Comparison of ENCODE assay signal across 7 cellular contexts in genomic region chr9:22469928-22470544, GRCh38. TPM values are rescaled to one million over a fixed set of nuclear protein-coding genes. Genes with fewer than 3 reads are reported as not detected.
DNase-seq lines count a peak whose midpoint lies in the region; ATAC-seq and TF ChIP-seq lines count a peak whose summit lies in the region.

No MANE protein-coding gene starts in this region.

- no peak overlapping the region for H3K4me2 ChIP-seq in Karpas-422 (ENCODE audit: low read depth, low read length, poor library complexity, severe bottlenecking)

- no peaks in the 10 kb centered on the region for H3K9me2 ChIP-seq in Karpas-422 (replicated peaks; ENCODE audit: insufficient read depth, low read length)

- no peaks in the 10 kb centered on the region for H3K36me3 ChIP-seq in Karpas-422 (ENCODE audit: insufficient read depth, low read length)

- H3K9ac ChIP-seq in Karpas-422 (ENCODE audit: low read length): no peak overlapping the region

- H4K20me1 ChIP-seq in Karpas-422 (ENCODE audit: insufficient read depth, low read depth, low read length): no peaks in the 10 kb centered on the region

- no peaks in the 10 kb centered on the region for H3K9me3 Mint-ChIP-seq in glutamatergic neuron (ENCODE audit: unreplicated experiment)
- no peaks in the 10 kb centered on the region for H3K9me3 Mint-ChIP-seq in stimulated activated naive B cell treated with anti-CD40 and anti-IgM and Interleukin-4, amounts not matched to agents 10 μg/mL and 1 μg/mL and 100 μg/mL, for 72 hours

- H3K36me3 Mint-ChIP-seq in glutamatergic neuron (ENCODE audit: unreplicated experiment): no peaks in the 10 kb centered on the region
- no peaks in the 10 kb centered on the region for H3K36me3 Mint-ChIP-seq in stimulated activated naive B cell treated with anti-CD40 and anti-IgM and Interleukin-4, amounts not matched to agents 10 μg/mL and 1 μg/mL and 100 μg/mL, for 72 hours

- no peak overlapping the region for H3K27ac ChIP-seq in Karpas-422 (ENCODE audit: low read length)

- DNase-seq in GM10266 (ENCODE audit: extremely low spot score) (no peak), Karpas-422 (peak; percentile 85), SHP77 treated with DMSO at 0.1 percent for 48 hours (lab: John Stamatoyannopoulos, UW) (peak; percentile 4), glutamatergic neuron (peak; percentile 17), globus pallidus (ENCODE audit: low spot score) (no peak)
- peak; percentile 5 for DNase-seq in stimulated activated naive B cell treated with anti-CD40 and anti-IgM and Interleukin-4, amounts not matched to agents 10 μg/mL and 1 μg/mL and 100 μg/mL, for 72 hours

- no peak overlapping the region for H3K27ac Mint-ChIP-seq in glutamatergic neuron (ENCODE audit: unreplicated experiment)
- H3K27ac Mint-ChIP-seq in stimulated activated naive B cell treated with anti-CD40 and anti-IgM and Interleukin-4, amounts not matched to agents 10 μg/mL and 1 μg/mL and 100 μg/mL, for 72 hours: no peak overlapping the region

- H3K4me3 ChIP-seq in Karpas-422 (ENCODE audit: low read length): no peak overlapping the region

- TF ChIP-seq CTCF in GM10266 (IDR thresholded peaks at IDR 0.05; ENCODE audit: control insufficient read depth, insufficient read depth, low read depth, missing control alignments) (peak; percentile 60), glutamatergic neuron (IDR thresholded peaks at IDR 0.05; ENCODE audit: partially characterized antibody, unreplicated experiment) (peak; percentile 89)

- no peaks in the 10 kb centered on the region for H3K4me1 ChIP-seq in Karpas-422 (ENCODE audit: low read length)

- no peaks in the 10 kb centered on the region for H3K27me3 ChIP-seq in Karpas-422 (ENCODE audit: low read length)

- H3K4me1 Mint-ChIP-seq in glutamatergic neuron (ENCODE audit: low read depth, unreplicated experiment): no peaks in the 10 kb centered on the region
- H3K4me1 Mint-ChIP-seq in stimulated activated naive B cell treated with anti-CD40 and anti-IgM and Interleukin-4, amounts not matched to agents 10 μg/mL and 1 μg/mL and 100 μg/mL, for 72 hours: no peaks in the 10 kb centered on the region

- ATAC-seq in GM21576 (IDR thresholded peaks at IDR 0.05; ENCODE audit: unreplicated experiment): peak; percentile 73
- peak; percentile 55 to 71 for ATAC-seq in stimulated activated naive B cell treated with anti-CD40 and anti-IgM and Interleukin-4, amounts not matched to agents 10 μg/mL and 1 μg/mL and 100 μg/mL, for 72 hours (replicated peaks)

- H3K4me3 Mint-ChIP-seq in glutamatergic neuron (ENCODE audit: unreplicated experiment): no peak overlapping the region
- H3K4me3 Mint-ChIP-seq in stimulated activated naive B cell treated with anti-CD40 and anti-IgM and Interleukin-4, amounts not matched to agents 10 μg/mL and 1 μg/mL and 100 μg/mL, for 72 hours: no peak overlapping the region

- no peaks in the 10 kb centered on the region for H3K9me3 ChIP-seq in Karpas-422 (ENCODE audit: low read length)

- no peaks in the 10 kb centered on the region for H3K27me3 Mint-ChIP-seq in glutamatergic neuron (ENCODE audit: unreplicated experiment)
- no peaks in the 10 kb centered on the region for H3K27me3 Mint-ChIP-seq in stimulated activated naive B cell treated with anti-CD40 and anti-IgM and Interleukin-4, amounts not matched to agents 10 μg/mL and 1 μg/mL and 100 μg/mL, for 72 hours

- no peaks in the 10 kb centered on the region for H3K79me2 ChIP-seq in Karpas-422 (ENCODE audit: low read length)

- no peak overlapping the region for H2AFZ ChIP-seq in Karpas-422 (ENCODE audit: low read length)

RNA-seq across cellular contexts. Expression of gene DMRTA1, which starts 23.4 kb away (rescaled TPM):
- total RNA-seq in Karpas-422 (2014; rRNA removed; shearing (Covaris generic); ENCODE audit: low replicate concordance): not detected in 2 replicates
- total RNA-seq in glutamatergic neuron (ENCODE audit: unreplicated experiment): 30.1 TPM

Comparison
In these comparisons a context has a peak if more than half of its experiments do, and no peak if none do; other contexts are left out.
1. DNase-seq: peak in Karpas-422 (single experiment), SHP77 treated with DMSO at 0.1 percent for 48 hours (single experiment), glutamatergic neuron (single experiment) and stimulated activated naive B cell treated with anti-CD40 and anti-IgM and Interleukin-4, amounts not matched to agents 10 μg/mL and 1 μg/mL and 100 μg/mL, for 72 hours (single experiment); none in GM10266 (single experiment) and globus pallidus (single experiment).
2. RNA of gene DMRTA1, which starts 23.4 kb away (total RNA-seq): 30.1 TPM in glutamatergic neuron (single experiment); not detected in Karpas-422; every median in the first group is over 10 times any median in the second.